Comparison of ENCODE assay signal across 21 cellular contexts in the genomic region with DNA sequence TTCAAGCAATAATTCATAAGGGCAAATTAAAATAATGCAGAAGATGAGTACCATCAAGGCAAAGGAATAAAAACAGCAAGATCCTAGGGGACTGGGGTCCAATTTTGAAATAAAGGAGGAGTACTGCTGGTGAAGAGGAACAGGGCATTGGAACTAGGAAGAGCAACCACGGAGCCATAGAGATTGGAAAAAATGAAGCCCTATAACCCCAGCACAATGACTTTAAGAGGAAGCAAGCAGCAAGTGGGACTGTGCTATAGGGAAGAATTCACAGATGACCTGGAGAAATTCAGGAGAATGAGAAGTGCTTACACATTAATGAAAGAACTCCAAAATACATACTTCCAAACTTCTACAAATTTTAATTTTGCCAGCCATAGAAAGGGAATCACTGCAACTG.
"Had no signal": no experiment of that assay in that cellular context is flagged by ENCODE, and none has a peak within 500 bp of the region (broad histone marks: within the 10 kb centered on the region; RNA-seq: fewer than 3 reads in every experiment).

No MANE protein-coding gene starts in this region.

- H3K4me3 Mint-ChIP-seq: activated CD4-positive, alpha-beta memory T cell treated with anti-CD3 and anti-CD28 coated beads, Interleukin-2, amount 10 ng/mL, durations not matched to agents 7 days and 5 days; activated CD8-positive, alpha-beta memory T cell treated with anti-CD3 and anti-CD28 coated beads, Interleukin-2, amount 10 ng/mL, durations not matched to agents 7 days and 5 days; activated naive CD4-positive, alpha-beta T cell treated with anti-CD3 and anti-CD28 coated beads for 36 hours; memory B cell; stimulated activated naive B cell treated with anti-CD40 and anti-IgM and Interleukin-4, amounts not matched to agents 10 μg/mL and 1 μg/mL and 100 μg/mL, for 72 hours had no signal

- H3K36me3 ChIP-seq: breast epithelium, gastrocnemius medialis, heart left ventricle, left ventricle myocardium inferior, neutrophil, pancreas, sigmoid colon had no signal

- ATAC-seq: activated CD8-positive, alpha-beta memory T cell treated with anti-CD3 and anti-CD28 coated beads, Interleukin-2, amount 10 ng/mL, durations not matched to agents 7 days and 5 days; esophagus mucosa; gastrocnemius medialis; heart left ventricle; mucosa of descending colon; stimulated activated naive B cell treated with anti-CD40 and anti-IgM and Interleukin-4, amounts not matched to agents 10 μg/mL and 1 μg/mL and 100 μg/mL, for 72 hours had no signal

- H3K36me3 Mint-ChIP-seq: memory B cell; naive B cell; stimulated activated naive B cell treated with anti-CD40 and anti-IgM and Interleukin-4, amounts not matched to agents 10 μg/mL and 1 μg/mL and 100 μg/mL, for 72 hours had no signal

- H3K27me3 ChIP-seq: breast epithelium, gastrocnemius medialis, heart left ventricle, neutrophil, pancreas, sigmoid colon had no signal

- H3K4me3 ChIP-seq: breast epithelium, gastrocnemius medialis, heart left ventricle, left ventricle myocardium inferior, mucosa of descending colon, pancreas, sigmoid colon had no signal

- DNase-seq: activated CD4-positive, alpha-beta memory T cell treated with anti-CD3 and anti-CD28 coated beads, Interleukin-2, amount 10 ng/mL, durations not matched to agents 7 days and 5 days; activated CD4-positive, alpha-beta T cell treated with anti-CD3 and anti-CD28 coated beads for 4 hours; activated CD8-positive, alpha-beta memory T cell treated with anti-CD3 and anti-CD28 coated beads, Interleukin-2, amount 10 ng/mL, durations not matched to agents 7 days and 5 days; activated naive CD4-positive, alpha-beta T cell treated with anti-CD3 and anti-CD28 coated beads for 36 hours; cerebellar nuclear complex; effector CD8-positive, alpha-beta T cell; gastrocnemius medialis; heart left ventricle; kidney glomerular epithelial cell; left ventricle myocardium inferior; mucosa of descending colon; pancreas; sigmoid colon; stimulated activated CD4-positive, alpha-beta T cell treated with anti-CD3 and anti-CD28 coated beads, Interleukin-4, amount 100 ng/mL, for 4 hours; stimulated activated naive B cell treated with anti-CD40 and anti-IgM and Interleukin-4, amounts not matched to agents 10 μg/mL and 1 μg/mL and 100 μg/mL, for 72 hours had no signal

- H3K27ac Mint-ChIP-seq: activated CD4-positive, alpha-beta memory T cell treated with anti-CD3 and anti-CD28 coated beads, Interleukin-2, amount 10 ng/mL, durations not matched to agents 7 days and 5 days; activated naive CD4-positive, alpha-beta T cell treated with anti-CD3 and anti-CD28 coated beads for 36 hours; activated T-helper 2 cell treated with anti-CD3 and anti-CD28 coated beads, Interferon-gamma antibody, Interleukin-2, Interleukin-4, amounts not matched to agents 10 μg/mL and 5 μg/mL and 100 μg/mL, durations not matched to agents 14 hours and 24 hours and 36 hours; memory B cell; stimulated activated naive B cell treated with anti-CD40 and anti-IgM and Interleukin-4, amounts not matched to agents 10 μg/mL and 1 μg/mL and 100 μg/mL, for 72 hours had no signal

- H3K9me3 Mint-ChIP-seq: activated CD4-positive, alpha-beta memory T cell treated with anti-CD3 and anti-CD28 coated beads, Interleukin-2, amount 10 ng/mL, durations not matched to agents 7 days and 5 days; activated naive CD4-positive, alpha-beta T cell treated with anti-CD3 and anti-CD28 coated beads for 36 hours; activated T-helper 2 cell treated with anti-CD3 and anti-CD28 coated beads, Interferon-gamma antibody, Interleukin-2, Interleukin-4, amounts not matched to agents 10 μg/mL and 5 μg/mL and 100 μg/mL, durations not matched to agents 14 hours and 24 hours and 36 hours; memory B cell; naive B cell; stimulated activated naive B cell treated with anti-CD40 and anti-IgM and Interleukin-4, amounts not matched to agents 10 μg/mL and 1 μg/mL and 100 μg/mL, for 72 hours had no signal

- H3K27ac ChIP-seq: breast epithelium, gastrocnemius medialis, heart left ventricle, left ventricle myocardium inferior, neutrophil, pancreas, sigmoid colon had no signal

- H3K4me1 ChIP-seq: breast epithelium, gastrocnemius medialis, left ventricle myocardium inferior, pancreas, sigmoid colon had no signal

- H3K27me3 Mint-ChIP-seq: memory B cell; naive B cell; stimulated activated naive B cell treated with anti-CD40 and anti-IgM and Interleukin-4, amounts not matched to agents 10 μg/mL and 1 μg/mL and 100 μg/mL, for 72 hours had no signal

- H3K9me3 ChIP-seq: breast epithelium, gastrocnemius medialis, heart left ventricle, left ventricle myocardium inferior, mucosa of descending colon, neutrophil, pancreas, sigmoid colon had no signal
